ENCODE assay signal across 2 cellular contexts in the genomic region with DNA sequence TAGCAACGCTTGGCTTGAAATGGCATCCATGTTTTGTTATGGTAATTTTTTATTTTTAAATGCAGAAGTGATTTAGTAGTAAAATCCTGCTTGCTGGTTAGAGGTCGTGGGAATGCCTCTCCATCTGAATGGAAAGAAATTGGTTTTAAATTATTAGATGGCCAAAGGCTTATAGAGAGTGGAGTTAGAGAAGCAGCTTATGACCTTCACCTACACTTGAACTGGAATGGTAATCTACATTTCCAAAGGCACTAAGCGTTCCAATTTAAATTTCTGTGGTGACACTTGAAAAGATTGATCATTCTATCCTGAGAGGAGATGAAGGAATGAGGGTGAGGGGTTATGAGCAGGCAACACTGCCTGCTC.
TF ChIP-seq lines count a peak whose summit lies in the region.

No MANE protein-coding gene starts in this region.

TF ChIP-seq in H1, 55 proteins besides CTCF, POLR2A, EP300 and RAD21 (continued from another document):
- TF ChIP-seq HDAC2 (IDR thresholded peaks at IDR 0.05; ENCODE audit: borderline replicate concordance in 1 of 2, low read depth in 2 of 2, low read length in 2 of 2) (peak in 1 of 2 experiments; percentile 89; a peak in 1 of 4 replicates), POU5F1 (IDR thresholded peaks at IDR 0.05; ENCODE audit: low read depth, low read length) (peak; percentile 4; the same call in 1 of the 2 replicates), JUND (IDR thresholded peaks at IDR 0.05; ENCODE audit: low read length) (no peak), CHD7 (IDR thresholded peaks at IDR 0.05; ENCODE audit: insufficient replicate concordance, low read length) (peak; percentile 87), NANOG (IDR thresholded peaks at IDR 0.05; ENCODE audit: insufficient read depth, low read depth, low read length, poor library complexity, severe bottlenecking) (peak; percentile 94), SP1 (IDR thresholded peaks at IDR 0.05; ENCODE audit: low read depth, low read length) (peak; percentile 72; the same call in 1 of the 2 replicates)
- TF ChIP-seq, protein P1, sequence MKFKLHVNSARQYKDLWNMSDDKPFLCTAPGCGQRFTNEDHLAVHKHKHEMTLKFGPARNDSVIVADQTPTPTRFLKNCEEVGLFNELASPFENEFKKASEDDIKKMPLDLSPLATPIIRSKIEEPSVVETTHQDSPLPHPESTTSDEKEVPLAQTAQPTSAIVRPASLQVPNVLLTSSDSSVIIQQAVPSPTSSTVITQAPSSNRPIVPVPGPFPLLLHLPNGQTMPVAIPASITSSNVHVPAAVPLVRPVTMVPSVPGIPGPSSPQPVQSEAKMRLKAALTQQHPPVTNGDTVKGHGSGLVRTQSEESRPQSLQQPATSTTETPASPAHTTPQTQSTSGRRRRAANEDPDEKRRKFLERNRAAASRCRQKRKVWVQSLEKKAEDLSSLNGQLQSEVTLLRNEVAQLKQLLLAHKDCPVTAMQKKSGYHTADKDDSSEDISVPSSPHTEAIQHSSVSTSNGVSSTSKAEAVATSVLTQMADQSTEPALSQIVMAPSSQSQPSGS (IDR thresholded peaks at IDR 0.05; ENCODE audit: low read length): peak; percentile 80

TF ChIP-seq in SK-N-SH treated with all-trans-retinoic acid at 6 μM for 48 hours, 23 proteins besides CTCF, POLR2A, EP300 and RAD21 (continued from another document):
- TF ChIP-seq, protein P2, sequence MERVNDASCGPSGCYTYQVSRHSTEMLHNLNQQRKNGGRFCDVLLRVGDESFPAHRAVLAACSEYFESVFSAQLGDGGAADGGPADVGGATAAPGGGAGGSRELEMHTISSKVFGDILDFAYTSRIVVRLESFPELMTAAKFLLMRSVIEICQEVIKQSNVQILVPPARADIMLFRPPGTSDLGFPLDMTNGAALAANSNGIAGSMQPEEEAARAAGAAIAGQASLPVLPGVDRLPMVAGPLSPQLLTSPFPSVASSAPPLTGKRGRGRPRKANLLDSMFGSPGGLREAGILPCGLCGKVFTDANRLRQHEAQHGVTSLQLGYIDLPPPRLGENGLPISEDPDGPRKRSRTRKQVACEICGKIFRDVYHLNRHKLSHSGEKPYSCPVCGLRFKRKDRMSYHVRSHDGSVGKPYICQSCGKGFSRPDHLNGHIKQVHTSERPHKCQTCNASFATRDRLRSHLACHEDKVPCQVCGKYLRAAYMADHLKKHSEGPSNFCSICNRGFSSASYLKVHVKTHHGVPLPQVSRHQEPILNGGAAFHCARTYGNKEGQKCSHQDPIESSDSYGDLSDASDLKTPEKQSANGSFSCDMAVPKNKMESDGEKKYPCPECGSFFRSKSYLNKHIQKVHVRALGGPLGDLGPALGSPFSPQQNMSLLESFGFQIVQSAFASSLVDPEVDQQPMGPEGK (CRISPR knock-in tag; IDR thresholded peaks at IDR 0.05; ENCODE audit: borderline replicate concordance): no peak
- TF ChIP-seq GLIS3 (CRISPR knock-in tag; IDR thresholded peaks at IDR 0.05) (no peak), OSR1 (CRISPR knock-in tag; IDR thresholded peaks at IDR 0.05) (no peak)
